In genomic region chr17:35716173-35716572, GRCh38 we compare ENCODE assay signal across 17 cellular contexts. TPM values are rescaled to one million over a fixed set of nuclear protein-coding genes. Genes with fewer than 3 reads are reported as not detected.
"Had no signal": no experiment of that assay in that cellular context is flagged by ENCODE, and none has a peak within 500 bp of the region (broad histone marks: within the 10 kb centered on the region; RNA-seq: fewer than 3 reads in every experiment).

No MANE protein-coding gene starts in this region.

- H3K27ac ChIP-seq: epithelial cell of prostate, ovary, spleen had no signal

- H3K4me3 Mint-ChIP-seq: central memory CD8-positive, alpha-beta T cell; effector memory CD8-positive, alpha-beta T cell; neural crest cell; T-helper 17 cell had no signal

- H3K27me3 Mint-ChIP-seq: central memory CD8-positive, alpha-beta T cell; effector memory CD8-positive, alpha-beta T cell; T-helper 17 cell had no signal

- ATAC-seq: effector memory CD8-positive, alpha-beta T cell; left colon; T-helper 17 cell had no signal

- H3K27me3 ChIP-seq: ovary, spleen had no signal

- H3K4me3 ChIP-seq: ovary, spleen had no signal

- H3K9me3 ChIP-seq: ovary, spleen had no signal

- H3K9me3 Mint-ChIP-seq: central memory CD8-positive, alpha-beta T cell; effector memory CD8-positive, alpha-beta T cell; neural crest cell had no signal

- H3K36me3 ChIP-seq: ovary had no signal

- DNase-seq: activated CD4-positive, alpha-beta T cell treated with anti-CD3 and anti-CD28 coated beads, Interleukin-2, amount 50 U/mL, for 48 hours; activated naive CD4-positive, alpha-beta T cell; cortex of kidney; effector memory CD8-positive, alpha-beta T cell; left colon; mesendoderm; ovary; SIG-M5; spleen; stimulated activated CD4-positive, alpha-beta T cell treated with anti-CD3 and anti-CD28 coated beads, Interleukin-2, amount 100 ng/mL, for 24 hours; stimulated activated naive CD4-positive, alpha-beta T cell; T-helper 17 cell had no signal

- H3K27ac Mint-ChIP-seq: T-helper 17 cell had no signal

RNA-seq across cellular contexts. Expression of gene GAS2L2, which starts 36.9 kb away (rescaled TPM):
- total RNA-seq: spleen, T-helper 17 cell had no signal

RNA-seq across cellular contexts. Expression of gene C17orf50, which starts 44.5 kb away (rescaled TPM):
- total RNA-seq: astrocyte, left colon, ovary, spleen, T-helper 17 cell, temporal lobe had no signal
- polyA plus RNA-seq: ovary had no signal
